In the genomic region with DNA sequence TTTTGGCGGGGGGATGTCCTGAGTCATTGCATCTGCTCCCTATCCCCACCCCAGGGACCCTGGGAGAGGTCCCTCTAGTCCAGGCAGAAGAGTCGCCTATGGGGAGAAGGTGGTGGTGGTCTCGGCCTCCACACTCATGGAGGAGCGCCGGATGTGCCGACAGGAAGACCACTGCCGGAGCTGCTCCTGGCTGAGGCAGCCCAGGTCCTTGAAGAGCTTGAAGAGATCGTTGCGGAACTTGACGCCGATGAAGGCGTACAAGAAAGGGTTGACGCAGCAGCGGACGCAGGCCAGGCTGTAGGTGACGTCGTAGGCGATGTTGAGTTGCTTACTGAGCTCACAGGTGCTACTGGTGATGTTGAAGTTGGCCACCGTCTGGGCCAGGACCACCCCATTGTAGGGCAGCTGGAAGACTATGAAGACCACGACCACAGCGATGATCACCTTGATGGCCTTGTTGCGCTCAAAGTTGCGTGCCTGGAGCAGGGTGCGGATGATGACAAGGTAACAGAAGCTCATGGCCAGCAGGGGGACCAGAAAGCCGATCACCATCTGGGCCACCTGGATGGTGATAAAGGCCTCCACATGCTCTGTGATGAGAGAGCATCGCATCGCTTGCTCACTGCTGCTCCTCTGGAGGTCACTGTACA, we compare ENCODE assay signal across 9 cellular contexts. TPM values are rescaled to one million over a fixed set of nuclear protein-coding genes. Genes with fewer than 3 reads are reported as not detected.
DNase-seq lines count a peak whose midpoint lies in the region; ATAC-seq and TF ChIP-seq lines count a peak whose summit lies in the region.
"Had no signal": no experiment of that assay in that cellular context is flagged by ENCODE, and none has a peak within 500 bp of the region (broad histone marks: within the 10 kb centered on the region; RNA-seq: fewer than 3 reads in every experiment).

No MANE protein-coding gene starts in this region.

- POLR2A ChIA-PET in activated CD4-positive, alpha-beta T cell treated with anti-CD3 and anti-CD28 coated beads for 36 hours (lab: Charles Lee): interaction anchor here (0.6 to 2.7 kb wide), 7 partner anchors 9 to 56 kb away, joined by 3 to 16 read pairs (median 4); no protein-coding TSS in a partner anchor

- H3K9me3 Mint-ChIP-seq in activated CD4-positive, alpha-beta T cell treated with anti-CD3 and anti-CD28 coated beads for 36 hours (ENCODE audit: low read depth): no peaks in the 10 kb centered on the region
- no peaks in the 10 kb centered on the region for H3K9me3 Mint-ChIP-seq in activated naive CD8-positive, alpha-beta T cell treated with anti-CD3 and anti-CD28 coated beads for 36 hours

- intact Hi-C loops in activated CD4-positive, alpha-beta T cell treated with anti-CD3 and anti-CD28 coated beads for 36 hours (cut with DNase I, micrococcal nuclease): no loop called here
- intact Hi-C loops in lower lobe of right lung (cut with DNase I): no loop called here
- intact Hi-C loops in testis (cut with DNase I; ENCODE audit: low total_unique reads): loop anchor here (5.0 kb wide), 1 partner anchor 112 kb away; a partner anchor contains a TSS

- H3K27ac Mint-ChIP-seq in activated CD4-positive, alpha-beta T cell treated with anti-CD3 and anti-CD28 coated beads for 36 hours: peak overlapping the region; percentile 84
- peak overlapping the region; percentile 86 for H3K27ac Mint-ChIP-seq in activated naive CD8-positive, alpha-beta T cell treated with anti-CD3 and anti-CD28 coated beads for 36 hours

- no peak for TF ChIP-seq POLR2A in testis (IDR thresholded peaks at IDR 0.05)

- peaks cover 83% of the 10 kb centered on the region for H3K36me3 Mint-ChIP-seq in activated CD4-positive, alpha-beta T cell treated with anti-CD3 and anti-CD28 coated beads for 36 hours (ENCODE audit: low read depth)
- H3K36me3 Mint-ChIP-seq in activated naive CD8-positive, alpha-beta T cell treated with anti-CD3 and anti-CD28 coated beads for 36 hours: peaks cover 83% of the 10 kb centered on the region

- H3K27me3 ChIP-seq in lower lobe of right lung (ENCODE audit: low read depth) (no peaks in the 10 kb centered on the region), testis (no peaks in the 10 kb centered on the region)

- DNase-seq in activated CD4-positive, alpha-beta T cell treated with anti-CD3 and anti-CD28 coated beads for 36 hours: peak; percentile 55
- DNase-seq in activated CD4-positive, alpha-beta T cell treated with anti-CD3 and anti-CD28 coated beads for 48 hours: no peak
- no peak for DNase-seq in activated naive CD8-positive, alpha-beta T cell treated with anti-CD3 and anti-CD28 coated beads for 36 hours
- no peak for DNase-seq in lower lobe of right lung
- no peak for DNase-seq in testis
- DNase-seq in G401 (ENCODE audit: low spot score): no peak
- no peak for DNase-seq in CD1c-positive myeloid dendritic cell (ENCODE audit: extremely low spot score)

- H3K9me3 ChIP-seq in lower lobe of right lung: no peaks in the 10 kb centered on the region
- no peaks in the 10 kb centered on the region for H3K9me3 ChIP-seq in testis

- no peak for ATAC-seq in activated CD4-positive, alpha-beta T cell treated with anti-CD3 and anti-CD28 coated beads for 36 hours
- ATAC-seq in lower lobe of right lung (no peak), SK-N-SH treated with all-trans-retinoic acid at 6 μM for 48 hours (no peak)

- H3K4me1 Mint-ChIP-seq in activated CD4-positive, alpha-beta T cell treated with anti-CD3 and anti-CD28 coated beads for 36 hours: peaks cover 97% of the 10 kb centered on the region
- peaks cover 88% of the 10 kb centered on the region for H3K4me1 Mint-ChIP-seq in activated naive CD8-positive, alpha-beta T cell treated with anti-CD3 and anti-CD28 coated beads for 36 hours

- CTCF ChIA-PET in activated CD4-positive, alpha-beta T cell treated with anti-CD3 and anti-CD28 coated beads for 36 hours (lab: Charles Lee): interaction anchor here (0.6 to 18.2 kb wide), 13 partner anchors 18 to 239 kb away, joined by 3 to 403 read pairs (median 4); a partner anchor contains a TSS

- TF ChIP-seq CTCF in lower lobe of right lung (IDR thresholded peaks at IDR 0.05) (no peak), testis (IDR thresholded peaks at IDR 0.05) (peak in 1 of 3 experiments; percentile 7)

- in situ Hi-C loops in G401 (cut with HindIII; ENCODE audit: low sequenced_read_pairs): no loop called here

- no peaks in the 10 kb centered on the region for H3K27me3 Mint-ChIP-seq in activated CD4-positive, alpha-beta T cell treated with anti-CD3 and anti-CD28 coated beads for 36 hours
- no peaks in the 10 kb centered on the region for H3K27me3 Mint-ChIP-seq in activated naive CD8-positive, alpha-beta T cell treated with anti-CD3 and anti-CD28 coated beads for 36 hours

- H3K36me3 ChIP-seq in lower lobe of right lung (no peaks in the 10 kb centered on the region), testis (ENCODE audit: low read depth, missing control alignments) (no peaks in the 10 kb centered on the region)

- 95 to 98% methylated on average over 25 to 27 of the region's 27 CpGs for WGBS in testis, 2 donors

- H3K4me3 ChIP-seq in lower lobe of right lung (no peak overlapping the region), testis (no peak overlapping the region)

- H3K27ac ChIP-seq in lower lobe of right lung (peak overlapping the region; percentile 83), testis (peak overlapping the region; percentile 71 to 78)

- H3K4me3 Mint-ChIP-seq in activated CD4-positive, alpha-beta T cell treated with anti-CD3 and anti-CD28 coated beads for 36 hours: peak overlapping the region; percentile 49
- H3K4me3 Mint-ChIP-seq in activated naive CD8-positive, alpha-beta T cell treated with anti-CD3 and anti-CD28 coated beads for 36 hours: peak overlapping the region; percentile 56

- H3K4me1 ChIP-seq in lower lobe of right lung: peaks cover 97% of the 10 kb centered on the region
- H3K4me1 ChIP-seq in testis: peaks cover 82% of the 10 kb centered on the region

TF ChIP-seq in SK-N-SH treated with all-trans-retinoic acid at 6 μM for 48 hours, 23 proteins besides CTCF, POLR2A, EP300 and RAD21 (continues in another document):
- TF ChIP-seq ZC3H10 (CRISPR knock-in tag; IDR thresholded peaks at IDR 0.05) (no peak), TCF4 (CRISPR knock-in tag; IDR thresholded peaks at IDR 0.05; ENCODE audit: borderline replicate concordance) (no peak), ZFP3 (CRISPR knock-in tag; IDR thresholded peaks at IDR 0.05) (no peak), BACH2 (CRISPR knock-in tag; IDR thresholded peaks at IDR 0.05; ENCODE audit: borderline replicate concordance) (no peak), ESRRG (CRISPR knock-in tag; IDR thresholded peaks at IDR 0.05) (no peak), GLIS3 (CRISPR knock-in tag; IDR thresholded peaks at IDR 0.05) (no peak), ISL1 (CRISPR knock-in tag; IDR thresholded peaks at IDR 0.05) (no peak)
- TF ChIP-seq, protein P1, sequence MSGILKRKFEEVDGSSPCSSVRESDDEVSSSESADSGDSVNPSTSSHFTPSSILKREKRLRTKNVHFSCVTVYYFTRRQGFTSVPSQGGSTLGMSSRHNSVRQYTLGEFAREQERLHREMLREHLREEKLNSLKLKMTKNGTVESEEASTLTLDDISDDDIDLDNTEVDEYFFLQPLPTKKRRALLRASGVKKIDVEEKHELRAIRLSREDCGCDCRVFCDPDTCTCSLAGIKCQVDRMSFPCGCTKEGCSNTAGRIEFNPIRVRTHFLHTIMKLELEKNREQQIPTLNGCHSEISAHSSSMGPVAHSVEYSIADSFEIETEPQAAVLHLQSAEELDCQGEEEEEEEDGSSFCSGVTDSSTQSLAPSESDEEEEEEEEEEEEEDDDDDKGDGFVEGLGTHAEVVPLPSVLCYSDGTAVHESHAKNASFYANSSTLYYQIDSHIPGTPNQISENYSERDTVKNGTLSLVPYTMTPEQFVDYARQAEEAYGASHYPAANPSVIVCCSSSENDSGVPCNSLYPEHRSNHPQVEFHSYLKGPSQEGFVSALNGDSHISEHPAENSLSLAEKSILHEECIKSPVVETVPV (CRISPR knock-in tag; IDR thresholded peaks at IDR 0.05): no peak
- TF ChIP-seq, protein P2, sequence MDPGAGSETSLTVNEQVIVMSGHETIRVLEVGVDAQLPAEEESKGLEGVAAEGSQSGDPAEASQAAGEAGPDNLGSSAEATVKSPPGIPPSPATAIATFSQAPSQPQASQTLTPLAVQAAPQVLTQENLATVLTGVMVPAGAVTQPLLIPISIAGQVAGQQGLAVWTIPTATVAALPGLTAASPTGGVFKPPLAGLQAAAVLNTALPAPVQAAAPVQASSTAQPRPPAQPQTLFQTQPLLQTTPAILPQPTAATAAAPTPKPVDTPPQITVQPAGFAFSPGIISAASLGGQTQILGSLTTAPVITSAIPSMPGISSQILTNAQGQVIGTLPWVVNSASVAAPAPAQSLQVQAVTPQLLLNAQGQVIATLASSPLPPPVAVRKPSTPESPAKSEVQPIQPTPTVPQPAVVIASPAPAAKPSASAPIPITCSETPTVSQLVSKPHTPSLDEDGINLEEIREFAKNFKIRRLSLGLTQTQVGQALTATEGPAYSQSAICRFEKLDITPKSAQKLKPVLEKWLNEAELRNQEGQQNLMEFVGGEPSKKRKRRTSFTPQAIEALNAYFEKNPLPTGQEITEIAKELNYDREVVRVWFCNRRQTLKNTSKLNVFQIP (CRISPR knock-in tag; IDR thresholded peaks at IDR 0.05; ENCODE audit: borderline replicate concordance, low read depth): no peak

RNA-seq across cellular contexts. Expression of a gene that starts 10.5 kb away (rescaled TPM):
- total RNA-seq in activated CD4-positive, alpha-beta T cell treated with anti-CD3 and anti-CD28 coated beads for 36 hours: 100 to 1,000 TPM; 325 to 389 TPM
- 100 to 1,000 TPM; 260 to 274 TPM for total RNA-seq in activated naive CD8-positive, alpha-beta T cell treated with anti-CD3 and anti-CD28 coated beads for 36 hours
- total RNA-seq in lower lobe of right lung (2.2 TPM), testis (1 to 10 TPM in 1 of 2 donors, under 1 TPM in 1; 0.87 to 1.3 TPM)
- polyA plus RNA-seq in testis (ENCODE audit: insufficient read depth, low read depth, low replicate concordance): 1.5 TPM
- not detected in 2 replicates for total RNA-seq in G401 (2014; rRNA removed; shearing (Covaris generic))
- total RNA-seq: A172 had no signal

RNA-seq across cellular contexts. Expression of a gene that starts 53.3 kb away (rescaled TPM):
- total RNA-seq in activated CD4-positive, alpha-beta T cell treated with anti-CD3 and anti-CD28 coated beads for 36 hours: 10 to 100 TPM; 10.8 to 12.8 TPM
- 1 to 10 TPM; 7.3 to 7.6 TPM for total RNA-seq in activated naive CD8-positive, alpha-beta T cell treated with anti-CD3 and anti-CD28 coated beads for 36 hours
- total RNA-seq in lower lobe of right lung (0.68 TPM), testis (under 1 TPM; 0.12 to 0.16 TPM)
- 0.09 TPM for polyA plus RNA-seq in testis (ENCODE audit: insufficient read depth, low read depth, low replicate concordance)
- total RNA-seq in G401 (2014; rRNA removed; shearing (Covaris generic)): not detected in 2 replicates

Comparison
In these comparisons a context has a peak if more than half of its experiments do, and no peak if none do; other contexts are left out.
1. RNA of a gene that starts 10.5 kb away (total RNA-seq): 325 to 389 TPM in activated CD4-positive, alpha-beta T cell treated with anti-CD3 and anti-CD28 coated beads for 36 hours and 260 to 274 TPM in activated naive CD8-positive, alpha-beta T cell treated with anti-CD3 and anti-CD28 coated beads for 36 hours; 2.2 TPM in lower lobe of right lung (single experiment), 0.87 to 1.3 TPM in testis and not detected in G401; every median in the first group is over 10 times any median in the second.